2 cellular contexts compared by ENCODE assay signal in genomic region chr3:9104121-9104520, GRCh38.
TF ChIP-seq lines count a peak whose summit lies in the region.

No MANE protein-coding gene starts in this region.

TF ChIP-seq in HepG2, 621 proteins besides CTCF, POLR2A, EP300 and RAD21:
- TF ChIP-seq CEBPB (IDR thresholded peaks at IDR 0.05; ENCODE audit: borderline replicate concordance, low read depth, low read length) (peak; percentile 24; the same call in 1 of the 2 replicates), TFE3 (CRISPR knock-in tag; IDR thresholded peaks at IDR 0.05) (no peak)

TF ChIP-seq in H1, 55 proteins besides CTCF, POLR2A, EP300 and RAD21:
- TF ChIP-seq MAFK (IDR thresholded peaks at IDR 0.05; ENCODE audit: low read depth, low read length) = no peak
- no peak for TF ChIP-seq ATF3 (IDR thresholded peaks at IDR 0.05; ENCODE audit: insufficient read depth, low read depth, low read length)
- no peak for TF ChIP-seq CEBPB (IDR thresholded peaks at IDR 0.05; ENCODE audit: low read depth, low read length)
- no peak for TF ChIP-seq CBX5 (IDR thresholded peaks at IDR 0.05; ENCODE audit: low read depth, low read length)
- no peak for TF ChIP-seq SP2 (IDR thresholded peaks at IDR 0.05; ENCODE audit: low read length)
- TF ChIP-seq PHF8 (conservative IDR thresholded peaks at IDR 0.05; ENCODE audit: low read depth, low read length) = no peak
- no peak for TF ChIP-seq TCF12 (IDR thresholded peaks at IDR 0.05; ENCODE audit: low read depth, low read length)
- TF ChIP-seq TEAD4 (IDR thresholded peaks at IDR 0.05; ENCODE audit: low read depth, low read length) = no peak
- TF ChIP-seq USF2 (IDR thresholded peaks at IDR 0.05; ENCODE audit: low read length) = no peak
- no peak for TF ChIP-seq EGR1 (IDR thresholded peaks at IDR 0.05; ENCODE audit: borderline replicate concordance, low read depth, low read length)
- TF ChIP-seq BACH1 (IDR thresholded peaks at IDR 0.05; ENCODE audit: low read length) = no peak
- TF ChIP-seq HDAC6 (IDR thresholded peaks at IDR 0.05; ENCODE audit: low read depth, low read length) = no peak
- no peak for TF ChIP-seq SIN3A (conservative IDR thresholded peaks at IDR 0.05 in 1 of 2, IDR thresholded peaks at IDR 0.05 in 1 of 2; ENCODE audit: low read depth in 1 of 2, low read length in 2 of 2)
- TF ChIP-seq SRF (IDR thresholded peaks at IDR 0.05; ENCODE audit: low read depth, low read length) = no peak
- TF ChIP-seq ATF2 (IDR thresholded peaks at IDR 0.05; ENCODE audit: low read length) = no peak
- no peak for TF ChIP-seq GABPA (IDR thresholded peaks at IDR 0.05; ENCODE audit: borderline replicate concordance, insufficient read depth, low read length)
- no peak for TF ChIP-seq BCL11A (IDR thresholded peaks at IDR 0.05; ENCODE audit: low read depth in 2 of 2, low read length in 2 of 2)
- no peak for TF ChIP-seq YY1 (IDR thresholded peaks at IDR 0.05; ENCODE audit: low read depth, low read length)
- no peak for TF ChIP-seq TAF7 (optimal IDR thresholded peaks at IDR 0.05; ENCODE audit: borderline replicate concordance, low read depth, low read length)
TF ChIP-seq in H1: peak in this region for 0.
